17 cellular contexts compared by ENCODE assay signal in the genomic region with DNA sequence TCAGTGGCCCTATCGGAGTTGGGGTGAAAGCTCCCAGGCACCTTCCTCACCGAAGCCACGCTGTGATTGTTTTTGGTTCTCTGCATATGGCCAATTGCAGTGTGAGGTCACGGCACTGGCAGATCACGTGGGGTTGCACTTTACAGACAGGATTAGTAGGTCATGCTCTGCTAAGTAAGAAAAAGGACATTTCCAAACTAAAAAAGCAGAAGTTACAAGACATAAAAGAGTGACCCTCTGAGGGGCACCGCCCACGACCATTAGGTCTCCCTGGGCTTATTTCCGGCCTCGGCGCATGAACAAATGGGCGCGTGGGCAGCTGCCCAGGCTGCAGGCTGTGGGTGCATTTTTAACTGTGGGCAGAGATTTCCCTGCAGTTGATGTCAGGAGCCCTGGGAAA. TPM values are rescaled to one million over a fixed set of nuclear protein-coding genes. Genes with fewer than 3 reads are reported as not detected.
DNase-seq lines count a peak whose midpoint lies in the region; ATAC-seq and TF ChIP-seq lines count a peak whose summit lies in the region.
"Had no signal": no experiment of that assay in that cellular context is flagged by ENCODE, and none has a peak within 500 bp of the region (broad histone marks: within the 10 kb centered on the region; RNA-seq: fewer than 3 reads in every experiment).

No MANE protein-coding gene starts in this region.

- no CpG with 5 or more reads among the region's 12 CpGs for WGBS in trophoblast cell (ENCODE audit: extremely low coverage, insufficient coverage, insufficient read length)

- H3K27ac Mint-ChIP-seq in T-helper 17 cell, result no peak overlapping the region
- H3K27ac Mint-ChIP-seq: activated naive CD4-positive, alpha-beta T cell treated with anti-CD3 and anti-CD28 coated beads, Interleukin-2, amount 10 ng/mL, durations not matched to agents 7 days and 5 days had no signal

- no peaks in the 10 kb centered on the region for H3K79me2 ChIP-seq in trophoblast cell (ENCODE audit: control insufficient read depth, insufficient read depth, low read length, poor library complexity)

- in situ Hi-C loops in GM13976 (cut with MboI; ENCODE audit: low sequenced_read_pairs, unreplicated experiment), result no loop called here
- in situ Hi-C loops in brain microvascular endothelial cell (cut with HindIII; ENCODE audit: low pct_ligation_motif_present, low sequenced_read_pairs), result no loop called here

- no peak overlapping the region for H2BK12ac ChIP-seq in trophoblast cell (ENCODE audit: low read length)

- no peak overlapping the region for H2BK5ac ChIP-seq in trophoblast cell (ENCODE audit: low read depth, low read length, poor library complexity)

- peak overlapping the region; percentile 36 for H3K4me3 Mint-ChIP-seq in T-helper 17 cell
- H3K4me3 Mint-ChIP-seq: activated naive CD4-positive, alpha-beta T cell treated with anti-CD3 and anti-CD28 coated beads, Interleukin-2, amount 10 ng/mL, durations not matched to agents 7 days and 5 days had no signal

- peaks cover 6% of the 10 kb centered on the region for H3K4me1 Mint-ChIP-seq in T-helper 17 cell
- H3K4me1 Mint-ChIP-seq: activated naive CD4-positive, alpha-beta T cell treated with anti-CD3 and anti-CD28 coated beads, Interleukin-2, amount 10 ng/mL, durations not matched to agents 7 days and 5 days had no signal

- H3K27ac ChIP-seq in trophoblast cell (ENCODE audit: low read depth, low read length) (no peak overlapping the region), brain microvascular endothelial cell (no peak overlapping the region)
- H3K27ac ChIP-seq: gastroesophageal sphincter, right atrium auricular region had no signal

- H3K36me3 ChIP-seq in trophoblast cell (ENCODE audit: control insufficient read depth in 1 of 2, insufficient read depth in 2 of 2, low read length in 2 of 2) (no peaks in the 10 kb centered on the region), brain microvascular endothelial cell (replicated peaks) (no peaks in the 10 kb centered on the region)
- H3K36me3 ChIP-seq: gastroesophageal sphincter, right atrium auricular region had no signal

- ATAC-seq in HG02885 (IDR thresholded peaks at IDR 0.05; ENCODE audit: poor library complexity, unreplicated experiment) (peak; percentile 75), T-helper 17 cell (peak; percentile 30), GM21529 (IDR thresholded peaks at IDR 0.05; ENCODE audit: unreplicated experiment) (no peak)
- ATAC-seq: gastroesophageal sphincter had no signal

- H2AFZ ChIP-seq in trophoblast cell (ENCODE audit: insufficient read depth, low read length, poor library complexity), result no peak overlapping the region

- H3K14ac ChIP-seq in trophoblast cell (ENCODE audit: low read length), result no peak overlapping the region

- H3K4ac ChIP-seq in trophoblast cell (ENCODE audit: low read depth, low read length), result no peak overlapping the region

- H4K8ac ChIP-seq in trophoblast cell (ENCODE audit: low read depth, low read length), result no peak overlapping the region

- no peak overlapping the region for H3K23ac ChIP-seq in trophoblast cell (ENCODE audit: low read length)

- H3K27me3 ChIP-seq in trophoblast cell (ENCODE audit: insufficient read depth, low read length), result no peaks in the 10 kb centered on the region
- no peaks in the 10 kb centered on the region for H3K27me3 ChIP-seq in brain microvascular endothelial cell (replicated peaks)
- H3K27me3 ChIP-seq: gastroesophageal sphincter, right atrium auricular region had no signal

- H3K4me3 ChIP-seq in trophoblast cell (ENCODE audit: low read depth, low read length) (peak overlapping the region; percentile 50), brain microvascular endothelial cell (ENCODE audit: low read depth, low read length) (no peak overlapping the region)
- H3K4me3 ChIP-seq: gastroesophageal sphincter, right atrium auricular region had no signal

- H4K12ac ChIP-seq in trophoblast cell (ENCODE audit: low read depth, low read length), result no peak overlapping the region

- TF ChIP-seq CTCF in GM13976 (IDR thresholded peaks at IDR 0.05; ENCODE audit: borderline replicate concordance, control extremely low read depth, extremely low read depth, insufficient read depth, missing control alignments) (no peak), brain microvascular endothelial cell (IDR thresholded peaks at IDR 0.05; ENCODE audit: low read depth, low read length, missing control alignments) (no peak)

- H2AK5ac ChIP-seq in trophoblast cell (ENCODE audit: low read length), result no peak overlapping the region

- no peaks in the 10 kb centered on the region for H3K36me3 Mint-ChIP-seq in T-helper 17 cell (ENCODE audit: low read depth)
- H3K36me3 Mint-ChIP-seq: activated naive CD4-positive, alpha-beta T cell treated with anti-CD3 and anti-CD28 coated beads, Interleukin-2, amount 10 ng/mL, durations not matched to agents 7 days and 5 days had no signal

- no peak overlapping the region for H2BK120ac ChIP-seq in trophoblast cell (ENCODE audit: insufficient read depth, low read length, poor library complexity)

- peaks cover 28% of the 10 kb centered on the region for H3K27me3 Mint-ChIP-seq in T-helper 17 cell

- no peak overlapping the region for H3K18ac ChIP-seq in trophoblast cell (ENCODE audit: low read length)

- H3K4me2 ChIP-seq in trophoblast cell (ENCODE audit: low read length), result no peak overlapping the region

- H3K9ac ChIP-seq in trophoblast cell (ENCODE audit: low read length), result no peak overlapping the region

- H4K91ac ChIP-seq in trophoblast cell (ENCODE audit: low read depth, low read length), result no peak overlapping the region

- DNase-seq in GM13976 (ENCODE audit: low spot score), result peak; percentile 56
- DNase-seq in T-helper 17 cell, result no peak
- DNase-seq in trophoblast cell, result no peak
- no peak for DNase-seq in brain microvascular endothelial cell
- DNase-seq in kidney glomerular epithelial cell (lab: John Stamatoyannopoulos, UW), result no peak
- DNase-seq in midbrain (lab: John Stamatoyannopoulos, UW), result no peak
- DNase-seq: activated naive CD4-positive, alpha-beta T cell treated with anti-CD3 and anti-CD28 coated beads, Interleukin-2, amount 10 ng/mL, durations not matched to agents 7 days and 5 days; EL; IMR-90; NCI-H1694 treated with DMSO at 0.1 percent for 48 hours; NCI-H526 had no signal

- H3K79me1 ChIP-seq in trophoblast cell (ENCODE audit: low read length), result peaks cover 8% of the 10 kb centered on the region

- H3K9me3 ChIP-seq in T-helper 17 cell (ENCODE audit: control insufficient read depth, low read length, poor library complexity, severe bottlenecking), result no peaks in the 10 kb centered on the region
- H3K9me3 ChIP-seq in trophoblast cell (ENCODE audit: insufficient read depth, low read depth, low read length), result no peaks in the 10 kb centered on the region
- H3K9me3 ChIP-seq: gastroesophageal sphincter, right atrium auricular region had no signal

- H3K4me1 ChIP-seq in trophoblast cell (ENCODE audit: control insufficient read depth in 1 of 2, insufficient read depth in 2 of 2, low read length in 2 of 2), result peaks cover 5 to 16% of the 10 kb centered on the region in 2 experiments

RNA-seq across cellular contexts. Expression of a gene that starts 2.0 kb away (rescaled TPM):
- not detected for total RNA-seq in T-helper 17 cell
- polyA plus RNA-seq in trophoblast cell (2013), result 0.14 TPM in 2 replicates
- total RNA-seq: activated CD8-positive, alpha-beta memory T cell treated with anti-CD3 and anti-CD28 coated beads for 36 hours; IMR-90; right atrium auricular region had no signal
- polyA plus RNA-seq: BJ, IMR-90 had no signal

RNA-seq across cellular contexts. Expression of a gene that starts 35.2 kb away (rescaled TPM):
- total RNA-seq in T-helper 17 cell, result not detected
- polyA plus RNA-seq in trophoblast cell (2013), result 0.12 and 0.22 TPM in 2 replicates
- total RNA-seq: activated CD8-positive, alpha-beta memory T cell treated with anti-CD3 and anti-CD28 coated beads for 36 hours had no signal
